In the genomic region with DNA sequence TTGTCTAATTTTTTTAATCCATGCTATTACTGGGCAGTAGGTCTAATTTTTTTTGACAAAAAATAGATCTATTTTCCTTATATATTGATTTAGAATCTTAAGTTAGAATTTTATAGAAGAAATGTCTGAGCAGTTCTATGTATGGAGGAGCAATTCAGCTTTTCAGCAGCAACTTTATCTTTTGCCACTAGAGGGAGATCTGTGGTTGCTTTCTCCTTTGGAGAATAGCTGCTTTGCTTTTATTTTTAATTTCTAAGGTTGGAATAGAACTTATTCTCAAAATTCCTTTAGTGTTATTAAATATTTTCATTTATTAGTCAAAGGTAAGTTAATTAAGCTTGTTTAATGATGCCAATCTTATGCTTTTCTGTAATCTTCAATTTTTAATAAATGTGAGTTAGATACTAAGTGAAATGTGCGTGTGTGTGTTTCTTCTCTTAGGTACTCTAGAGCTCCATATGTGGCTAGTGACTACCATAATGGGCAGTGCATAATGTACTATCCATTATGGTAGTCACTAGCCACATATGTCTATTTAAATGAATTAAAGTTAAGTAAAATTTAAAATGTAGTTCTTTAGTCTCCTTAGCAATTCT, we compare ENCODE assay signal across 9 cellular contexts. TPM values are rescaled to one million over a fixed set of nuclear protein-coding genes. Genes with fewer than 3 reads are reported as not detected.
DNase-seq lines count a peak whose midpoint lies in the region; ATAC-seq and TF ChIP-seq lines count a peak whose summit lies in the region.
"Had no signal": no experiment of that assay in that cellular context is flagged by ENCODE, and none has a peak within 500 bp of the region (broad histone marks: within the 10 kb centered on the region; RNA-seq: fewer than 3 reads in every experiment).

No MANE protein-coding gene starts in this region.

- intact Hi-C loops in upper lobe of right lung (cut with DNase I): no loop called here

- H3K4me3 ChIP-seq in DND-41 (ENCODE audit: low read depth in 1 of 2, low read length in 2 of 2) (no peak overlapping the region), adipocyte (ENCODE audit: low read length) (no peak overlapping the region), upper lobe of right lung (no peak overlapping the region)

- peak; percentile 65 for TF ChIP-seq CTCF in DND-41 (IDR thresholded peaks at IDR 0.05; ENCODE audit: borderline replicate concordance, extremely low read depth, low read length, poor library complexity, severe bottlenecking)
- peak; percentile 67 for TF ChIP-seq CTCF in upper lobe of right lung (IDR thresholded peaks at IDR 0.05)

- H3K27me3 Mint-ChIP-seq in activated CD8-positive, alpha-beta memory T cell treated with anti-CD3 and anti-CD28 coated beads, Interleukin-2, amount 10 ng/mL, durations not matched to agents 7 days and 5 days: no peaks in the 10 kb centered on the region

- H3K9me3 ChIP-seq in DND-41 (ENCODE audit: insufficient read depth, low read length, severe bottlenecking) (no peaks in the 10 kb centered on the region), adipocyte (ENCODE audit: control insufficient read depth, low read length) (no peaks in the 10 kb centered on the region), upper lobe of right lung (no peaks in the 10 kb centered on the region)

- no peaks in the 10 kb centered on the region for H3K4me1 Mint-ChIP-seq in activated CD8-positive, alpha-beta memory T cell treated with anti-CD3 and anti-CD28 coated beads, Interleukin-2, amount 10 ng/mL, durations not matched to agents 7 days and 5 days

- H3K79me2 ChIP-seq in DND-41 (ENCODE audit: insufficient read depth, low read length): no peaks in the 10 kb centered on the region

- in situ Hi-C loops in KBM-7 (cut with MboI; ENCODE audit: low pct_unique_long_range_greater_than_20kb, low sequenced_read_pairs): no loop called here

- DNase-seq in DND-41 (peak; percentile 5), GM19238 (ENCODE audit: insufficient read length, low spot score) (peak; percentile 2), KBM-7 (peak; percentile 49), adipocyte (ENCODE audit: low read depth) (peak; percentile 78), iris pigment epithelial cell (ENCODE audit: low read depth) (peak; percentile 31), upper lobe of right lung (no peak)
- DNase-seq in activated CD8-positive, alpha-beta memory T cell treated with anti-CD3 and anti-CD28 coated beads for 24 hours: no peak
- no peak for DNase-seq in activated CD8-positive, alpha-beta memory T cell treated with anti-CD3 and anti-CD28 coated beads, Interleukin-2, amount 10 ng/mL, durations not matched to agents 7 days and 5 days

- H3K36me3 ChIP-seq in DND-41 (ENCODE audit: insufficient read depth, low read length): peaks cover 17% of the 10 kb centered on the region; the same call in 1 of the 2 replicates
- peaks cover 26% of the 10 kb centered on the region for H3K36me3 ChIP-seq in adipocyte (ENCODE audit: control insufficient read depth, insufficient read depth, low read length, severe bottlenecking)
- peaks cover 10% of the 10 kb centered on the region for H3K36me3 ChIP-seq in upper lobe of right lung

- peak; percentile 62 for ATAC-seq in DND-41 (ENCODE audit: insufficient read depth, low read depth)
- no peak for ATAC-seq in upper lobe of right lung
- ATAC-seq in activated CD8-positive, alpha-beta memory T cell treated with anti-CD3 and anti-CD28 coated beads, Interleukin-2, amount 10 ng/mL, durations not matched to agents 7 days and 5 days: no peak

- H3K36me3 Mint-ChIP-seq in activated CD8-positive, alpha-beta memory T cell treated with anti-CD3 and anti-CD28 coated beads, Interleukin-2, amount 10 ng/mL, durations not matched to agents 7 days and 5 days: peaks cover 2% of the 10 kb centered on the region

- H3K27ac ChIP-seq in DND-41 (ENCODE audit: low read length) (no peak overlapping the region), upper lobe of right lung (no peak overlapping the region)

- H3K4me2 ChIP-seq in DND-41 (ENCODE audit: insufficient read depth, low read length): no peak overlapping the region

- H3K9ac ChIP-seq in DND-41 (ENCODE audit: low read depth, low read length) (no peak overlapping the region), adipocyte (ENCODE audit: low read length) (no peak overlapping the region)

- H3K27ac Mint-ChIP-seq in activated CD8-positive, alpha-beta memory T cell treated with anti-CD3 and anti-CD28 coated beads, Interleukin-2, amount 10 ng/mL, durations not matched to agents 7 days and 5 days: no peak overlapping the region

- CTCF ChIA-PET in activated CD8-positive, alpha-beta memory T cell treated with anti-CD3 and anti-CD28 coated beads, Interleukin-2, amount 10 ng/mL, durations not matched to agents 7 days and 5 days (lab: Charles Lee): interaction anchor here (1.1 to 1.7 kb wide), 5 partner anchors 22 to 145 kb away, joined by 3 to 7 read pairs (median 4); no protein-coding TSS in a partner anchor

- H3K4me3 Mint-ChIP-seq in activated CD8-positive, alpha-beta memory T cell treated with anti-CD3 and anti-CD28 coated beads, Interleukin-2, amount 10 ng/mL, durations not matched to agents 7 days and 5 days: no peak overlapping the region

- H4K20me1 ChIP-seq in DND-41 (ENCODE audit: insufficient read depth, low read length): no peaks in the 10 kb centered on the region

- no peaks in the 10 kb centered on the region for H3K9me3 Mint-ChIP-seq in activated CD8-positive, alpha-beta memory T cell treated with anti-CD3 and anti-CD28 coated beads, Interleukin-2, amount 10 ng/mL, durations not matched to agents 7 days and 5 days (ENCODE audit: low read depth)

- H3K4me1 ChIP-seq in DND-41 (ENCODE audit: insufficient read depth, low read length) (no peaks in the 10 kb centered on the region), adipocyte (ENCODE audit: control insufficient read depth, insufficient read depth, low read length) (no peaks in the 10 kb centered on the region), upper lobe of right lung (no peaks in the 10 kb centered on the region)

- H3K27me3 ChIP-seq in DND-41 (ENCODE audit: insufficient read depth, low read length, poor library complexity): no peaks in the 10 kb centered on the region
- H3K27me3 ChIP-seq in adipocyte (replicated peaks; ENCODE audit: control insufficient read depth, insufficient read depth, low read length): no peaks in the 10 kb centered on the region
- H3K27me3 ChIP-seq in upper lobe of right lung: no peaks in the 10 kb centered on the region

- no peak overlapping the region for H2AFZ ChIP-seq in DND-41 (ENCODE audit: low read depth, low read length)

RNA-seq across cellular contexts. Expression of a gene that starts 29.3 kb away (rescaled TPM):
- total RNA-seq in upper lobe of right lung: 16.0 TPM
- total RNA-seq in activated CD8-positive, alpha-beta memory T cell treated with anti-CD3 and anti-CD28 coated beads, Interleukin-2, amount 10 ng/mL, durations not matched to agents 7 days and 5 days: 10 to 100 TPM; 11.9 to 12.1 TPM

RNA-seq across cellular contexts. Expression of a gene that starts 38.8 kb away (rescaled TPM):
- 13.6 TPM for total RNA-seq in upper lobe of right lung
- 1 to 10 TPM; 7.4 to 9.6 TPM for total RNA-seq in activated CD8-positive, alpha-beta memory T cell treated with anti-CD3 and anti-CD28 coated beads, Interleukin-2, amount 10 ng/mL, durations not matched to agents 7 days and 5 days

RNA-seq across cellular contexts. Expression of a gene that starts 59.1 kb away (rescaled TPM):
- total RNA-seq in upper lobe of right lung: not detected
- total RNA-seq in activated CD8-positive, alpha-beta memory T cell treated with anti-CD3 and anti-CD28 coated beads, Interleukin-2, amount 10 ng/mL, durations not matched to agents 7 days and 5 days: not detected
- total RNA-seq: skeletal muscle tissue had no signal

Comparison
In these comparisons a context has a peak if more than half of its experiments do, and no peak if none do; other contexts are left out.
1. DNase-seq: peak in DND-41 (single experiment), GM19238 (single experiment), KBM-7 (single experiment), adipocyte (single experiment) and iris pigment epithelial cell (single experiment); none in upper lobe of right lung (single experiment), activated CD8-positive, alpha-beta memory T cell treated with anti-CD3 and anti-CD28 coated beads for 24 hours (single experiment) and activated CD8-positive, alpha-beta memory T cell treated with anti-CD3 and anti-CD28 coated beads, Interleukin-2, amount 10 ng/mL, durations not matched to agents 7 days and 5 days (single experiment).